In the genomic region with DNA sequence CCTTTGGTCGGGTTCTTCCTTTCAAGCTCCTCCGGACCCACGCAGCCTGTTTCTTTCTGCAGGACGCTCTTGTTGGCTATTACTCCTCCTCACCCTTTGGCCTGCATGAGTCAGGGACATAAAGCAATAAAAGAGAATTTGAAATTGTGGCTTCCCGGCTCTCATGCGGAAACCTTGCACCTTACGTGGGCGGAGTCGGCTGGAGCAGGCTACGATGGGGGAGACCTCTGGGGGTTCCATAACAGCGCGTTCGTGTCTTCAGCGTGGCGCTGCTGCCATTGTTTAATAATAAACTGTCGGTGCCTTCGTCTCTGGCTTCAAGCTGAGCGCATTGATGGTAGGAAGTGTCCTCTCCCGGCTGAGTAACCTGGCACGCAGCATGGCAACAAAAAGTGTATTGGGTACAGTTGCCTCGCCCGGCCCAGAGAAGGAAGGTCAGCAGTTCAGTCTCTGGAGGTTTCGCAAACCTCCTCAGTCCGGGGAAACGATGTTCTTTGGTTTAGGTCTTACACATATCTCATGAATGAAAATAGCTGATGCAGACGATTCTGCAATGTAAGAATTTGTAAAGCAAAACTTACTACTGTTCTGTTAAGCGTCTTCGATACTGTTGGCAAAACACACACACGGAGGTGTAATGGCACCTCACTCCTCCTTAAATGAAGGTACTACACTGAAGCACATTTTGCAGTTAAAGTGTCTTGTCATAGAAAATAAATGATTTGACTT, we compare ENCODE assay signal across 8 cellular contexts. TPM values are rescaled to one million over a fixed set of nuclear protein-coding genes. Genes with fewer than 3 reads are reported as not detected.
DNase-seq lines count a peak whose midpoint lies in the region; ATAC-seq, FAIRE-seq and TF ChIP-seq lines count a peak whose summit lies in the region.

No MANE protein-coding gene starts in this region.

- peak overlapping the region; percentile 70 to 100 (median 93) for H3K4me3 ChIP-seq in pancreas

- 1% methylated on average over 29 of the region's 29 CpGs for WGBS in pancreas, 2 donors

- H3K9me3 ChIP-seq in pancreas: no peaks in the 10 kb centered on the region

- H3K36me3 ChIP-seq in pancreas: no peaks in the 10 kb centered on the region

- no peak for FAIRE-seq in H54 (lab: Jason Lieb, UNC)
- FAIRE-seq in pancreas (lab: Jason Lieb, UNC): no peak

- H3K27ac Mint-ChIP-seq in activated CD4-positive, alpha-beta memory T cell treated with anti-CD3 and anti-CD28 coated beads, Interleukin-2, amount 10 ng/mL, durations not matched to agents 7 days and 5 days: peak overlapping the region; percentile 68

- in situ Hi-C loops in GM13976 (cut with MboI; ENCODE audit: low sequenced_read_pairs, unreplicated experiment): no loop called here

- peaks cover 35% of the 10 kb centered on the region for H3K4me1 Mint-ChIP-seq in activated CD4-positive, alpha-beta memory T cell treated with anti-CD3 and anti-CD28 coated beads, Interleukin-2, amount 10 ng/mL, durations not matched to agents 7 days and 5 days

- H3K9me3 Mint-ChIP-seq in activated CD4-positive, alpha-beta memory T cell treated with anti-CD3 and anti-CD28 coated beads, Interleukin-2, amount 10 ng/mL, durations not matched to agents 7 days and 5 days: no peaks in the 10 kb centered on the region

- H3K4me3 Mint-ChIP-seq in activated CD4-positive, alpha-beta memory T cell treated with anti-CD3 and anti-CD28 coated beads, Interleukin-2, amount 10 ng/mL, durations not matched to agents 7 days and 5 days: peak overlapping the region; percentile 97

- H3K27me3 ChIP-seq in pancreas: no peaks in the 10 kb centered on the region

- peak overlapping the region; percentile 4 to 98 (median 94) for H3K27ac ChIP-seq in pancreas

- CTCF ChIA-PET in activated CD4-positive, alpha-beta memory T cell treated with anti-CD3 and anti-CD28 coated beads, Interleukin-2, amount 10 ng/mL, durations not matched to agents 7 days and 5 days (lab: Charles Lee): interaction anchor here (0.5 to 1.3 kb wide), 3 partner anchors 13 to 20 kb away, joined by 3 to 5 read pairs (median 4); no protein-coding TSS in a partner anchor

- H3K36me3 Mint-ChIP-seq in activated CD4-positive, alpha-beta memory T cell treated with anti-CD3 and anti-CD28 coated beads, Interleukin-2, amount 10 ng/mL, durations not matched to agents 7 days and 5 days (ENCODE audit: low read depth): peaks cover 28% of the 10 kb centered on the region

- intact Hi-C loops in head of caudate nucleus (cut with DNase I): no loop called here
- intact Hi-C loops in pancreas (cut with DNase I): no loop called here

- H3K4me1 ChIP-seq in pancreas: peaks cover 0 to 17% (median 14%) of the 10 kb centered on the region in 3 donors

- H3K27me3 Mint-ChIP-seq in activated CD4-positive, alpha-beta memory T cell treated with anti-CD3 and anti-CD28 coated beads, Interleukin-2, amount 10 ng/mL, durations not matched to agents 7 days and 5 days: peaks cover 10% of the 10 kb centered on the region

- no peak for TF ChIP-seq POLR2A in H54 (IDR thresholded peaks at IDR 0.05; ENCODE audit: low read depth, low read length)

- ATAC-seq in pancreas: peak; percentile 30 to 59 (median 48)

- peak; percentile 30 to 46 for DNase-seq in SHP77 (lab: John Stamatoyannopoulos, UW)
- DNase-seq in SHP77 treated with DMSO at 0.1 percent for 48 hours (lab: John Stamatoyannopoulos, UW): no peak
- peak; percentile 24 for DNase-seq in H54 (ENCODE audit: insufficient read length, low spot score)
- DNase-seq in LHCN-M2 (ENCODE audit: low read depth): peak; percentile 47
- DNase-seq in activated CD4-positive, alpha-beta memory T cell treated with anti-CD3 and anti-CD28 coated beads, Interleukin-2, amount 10 ng/mL, durations not matched to agents 7 days and 5 days: no peak
- DNase-seq in head of caudate nucleus: peak; percentile 5 to 66 (median 37)
- DNase-seq in pancreas: peak in 2 of 6 donors; percentile 49 to 67
- DNase-seq in GM13976 (ENCODE audit: low spot score): no peak

- POLR2A ChIA-PET in activated CD4-positive, alpha-beta memory T cell treated with anti-CD3 and anti-CD28 coated beads, Interleukin-2, amount 10 ng/mL, durations not matched to agents 7 days and 5 days (lab: Charles Lee): interaction anchor here (0.8 to 2.0 kb wide), 15 partner anchors 9 to 1799 kb away, joined by 3 to 8 read pairs (median 4); partner anchors contain the start of genes CASP7, DCLRE1A and FHIP2A

- TF ChIP-seq CTCF in pancreas (IDR thresholded peaks at IDR 0.05) (no peak), GM13976 (IDR thresholded peaks at IDR 0.05; ENCODE audit: borderline replicate concordance, control extremely low read depth, extremely low read depth, insufficient read depth, missing control alignments) (no peak)

RNA-seq across cellular contexts. Expression of gene CCDC186, which starts 0.6 kb away (rescaled TPM):
- total RNA-seq in LHCN-M2 (2014; rRNA removed) (5.3 and 6.5 TPM in 2 replicates), pancreas (10 to 100 TPM; 18.0 to 29.5 (median 23.6) TPM)
- polyA plus RNA-seq in LHCN-M2 (2012): 1.7 TPM
- 10 to 100 TPM; 20.0 to 22.2 TPM for total RNA-seq in activated CD4-positive, alpha-beta memory T cell treated with anti-CD3 and anti-CD28 coated beads, Interleukin-2, amount 10 ng/mL, durations not matched to agents 7 days and 5 days
- polyA plus RNA-seq in pancreas: 1 to 10 TPM; 5.1 to 9.4 TPM

RNA-seq across cellular contexts. Expression of gene TDRD1, which starts 4.5 kb away (rescaled TPM):
- total RNA-seq in LHCN-M2 (2014; rRNA removed): 0.06 TPM in 1 of 2 replicates, not detected in the other
- not detected for polyA plus RNA-seq in LHCN-M2 (2012)
- total RNA-seq in activated CD4-positive, alpha-beta memory T cell treated with anti-CD3 and anti-CD28 coated beads, Interleukin-2, amount 10 ng/mL, durations not matched to agents 7 days and 5 days: under 1 TPM; 0.35 to 0.40 TPM
- 1 to 10 TPM in 2 of 6 donors, under 1 TPM in 4; 0.34 to 1.8 (median 0.88) TPM for total RNA-seq in pancreas
- polyA plus RNA-seq in pancreas: under 1 TPM; 0.08 to 0.26 TPM

Comparison
In these comparisons a context has a peak if more than half of its experiments do, and no peak if none do; other contexts are left out.
1. DNase-seq: peak in SHP77 (2 of 2), H54 (single experiment), LHCN-M2 (single experiment) and head of caudate nucleus (42 of 42); none in SHP77 treated with DMSO at 0.1 percent for 48 hours (single experiment), activated CD4-positive, alpha-beta memory T cell treated with anti-CD3 and anti-CD28 coated beads, Interleukin-2, amount 10 ng/mL, durations not matched to agents 7 days and 5 days (single experiment) and GM13976 (single experiment).